1 cellular context compared by ENCODE assay signal in genomic region chr7:1724118-1724910, GRCh38.
A peak's percentile ranks its signal among the peaks of the same experiment; 100 is the strongest.
TF ChIP-seq lines count a peak whose summit lies in the region.

No MANE protein-coding gene starts in this region.

TF ChIP-seq in K562, 482 proteins besides CTCF, POLR2A, EP300 and RAD21 (continued from another document):
- TF ChIP-seq JUN (IDR thresholded peaks at IDR 0.05; ENCODE audit: borderline replicate concordance, low read depth, low read length) = no peak
- no peak for TF ChIP-seq JUN (CRISPR knock-in tag; IDR thresholded peaks at IDR 0.05; ENCODE audit: borderline replicate concordance)
- TF ChIP-seq RBM25 (IDR thresholded peaks at IDR 0.05; ENCODE audit: low read depth, low read length, severe bottlenecking) = peak; percentile 64
- no peak for TF ChIP-seq GATAD2A (IDR thresholded peaks at IDR 0.05)
- TF ChIP-seq BCOR (IDR thresholded peaks at IDR 0.05) = 0 out of 2 replicates have a peak, but pooled peaks have one; percentile 27
- TF ChIP-seq ZNF445 (CRISPR knock-in tag; IDR thresholded peaks at IDR 0.05; ENCODE audit: low read depth) = no peak
- TF ChIP-seq BDP1 (IDR thresholded peaks at IDR 0.05; ENCODE audit: insufficient read depth, insufficient read length) = no peak
- no peak for TF ChIP-seq NFATC3 (IDR thresholded peaks at IDR 0.05)
TF ChIP-seq in K562: peak in this region for 4.
